Comparison of ENCODE assay signal across 9 cellular contexts in the genomic region with DNA sequence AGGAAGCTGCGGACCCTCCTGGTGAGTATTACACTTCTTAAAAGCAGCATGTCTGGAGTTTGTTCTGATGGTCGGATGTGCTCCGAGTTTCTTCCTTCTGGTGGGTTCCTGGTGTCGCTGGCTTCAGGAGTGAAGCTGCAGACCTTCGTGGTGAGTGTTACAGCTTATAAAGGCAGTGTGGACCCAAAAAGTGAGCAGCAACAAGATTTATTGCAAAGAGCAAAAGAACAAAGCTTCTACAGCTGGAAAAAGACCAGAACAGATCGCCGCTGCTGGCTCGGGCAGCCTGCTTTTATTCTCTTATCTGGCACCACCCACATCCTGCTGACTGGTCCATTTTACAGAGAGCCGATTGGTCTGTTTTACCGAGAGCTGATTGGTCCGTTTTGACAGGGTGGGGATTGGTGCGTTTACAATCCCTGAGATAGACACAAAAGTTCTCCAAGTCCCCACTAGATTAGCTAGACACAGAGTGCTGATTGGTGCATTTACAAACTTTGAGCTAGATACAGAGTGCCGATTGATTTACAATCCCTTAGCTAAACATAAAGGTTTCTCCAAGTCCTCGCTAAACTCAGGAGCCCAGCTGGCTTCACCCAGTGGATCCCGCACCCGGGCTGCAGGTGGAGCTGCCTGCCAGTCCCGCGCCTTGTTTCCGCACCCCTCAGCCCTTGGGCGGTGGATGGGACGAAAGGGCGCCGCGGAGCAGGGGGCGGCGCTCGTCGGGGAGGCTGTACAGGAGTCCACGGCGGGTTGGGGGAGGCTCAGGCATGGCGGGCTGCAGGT. TPM values are rescaled to one million over a fixed set of nuclear protein-coding genes. Genes with fewer than 3 reads are reported as not detected.
"Had no signal": no experiment of that assay in that cellular context is flagged by ENCODE, and none has a peak within 500 bp of the region (broad histone marks: within the 10 kb centered on the region; RNA-seq: fewer than 3 reads in every experiment).

No MANE protein-coding gene starts in this region.

RNA-seq across cellular contexts. Expression of gene SYT14, which starts 49.5 kb away (rescaled TPM):
- total RNA-seq: activated CD4-positive, alpha-beta memory T cell treated with anti-CD3 and anti-CD28 coated beads for 36 hours; activated CD4-positive, alpha-beta T cell treated with anti-CD3 and anti-CD28 coated beads for 36 hours; activated naive CD4-positive, alpha-beta T cell treated with anti-CD3 and anti-CD28 coated beads for 36 hours; activated naive CD4-positive, alpha-beta T cell treated with anti-CD3 and anti-CD28 coated beads, Interleukin-2, amount 50 U/mL, for 72 hours; activated T-cell treated with anti-CD3 and anti-CD28 coated beads, Interleukin-2, amount 50 U/mL, for 4 hours; activated T-helper 1 cell treated with anti-CD3 and anti-CD28 coated beads, Interleukin-12 subunit alpha, Interleukin-12 subunit beta, Interleukin-2, Interleukin-4 antibody, amounts not matched to agents 30 ng/mL and 10 ng/mL and 1 ng/mL, durations not matched to agents 14 hours and 24 hours and 36 hours; SJCRH30; T-helper 1 cell treated with Interleukin-12 subunit alpha and Interleukin-12 subunit beta and Interleukin-4 antibody, amounts not matched to agents 30 ng/mL and 1 ng/mL, for 36 hours; T-helper 2 cell treated with Interferon-gamma antibody and Interleukin-4, amounts not matched to agents 100 ng/mL and 5 ng/mL, for 36 hours had no signal
